Comparison of ENCODE assay signal across 33 cellular contexts in genomic region chr2:237517163-237517562, GRCh38. TPM values are rescaled to one million over a fixed set of nuclear protein-coding genes. Genes with fewer than 3 reads are reported as not detected.
"Had no signal": no experiment of that assay in that cellular context is flagged by ENCODE, and none has a peak within 500 bp of the region (broad histone marks: within the 10 kb centered on the region; RNA-seq: fewer than 3 reads in every experiment).

No MANE protein-coding gene starts in this region.

- H3K27ac Mint-ChIP-seq: activated B cell treated with CpG ODN at 0.5 μM for 24 hours; activated CD8-positive, alpha-beta T cell treated with anti-CD3 and anti-CD28 coated beads for 36 hours; activated naive CD4-positive, alpha-beta T cell treated with anti-CD3 and anti-CD28 coated beads for 36 hours; activated naive CD4-positive, alpha-beta T cell treated with anti-CD3 and anti-CD28 coated beads, Interleukin-2, amount 50 U/mL, for 24 hours; activated naive CD8-positive, alpha-beta T cell treated with anti-CD3 and anti-CD28 coated beads for 36 hours; activated T-helper 1 cell treated with anti-CD3 and anti-CD28 coated beads, Interleukin-12 subunit alpha, Interleukin-12 subunit beta, Interleukin-2, Interleukin-4 antibody, amounts not matched to agents 30 ng/mL and 10 ng/mL and 1 ng/mL, durations not matched to agents 14 hours and 24 hours and 36 hours; activated T-helper 2 cell treated with anti-CD3 and anti-CD28 coated beads, Interferon-gamma antibody, Interleukin-2, Interleukin-4, amounts not matched to agents 10 μg/mL and 5 μg/mL and 100 μg/mL, durations not matched to agents 14 hours and 24 hours and 36 hours; T-helper 17 cell; T-helper 2 cell treated with Interferon-gamma antibody and Interleukin-4, amounts not matched to agents 5 μg/mL and 100 μg/mL, for 36 hours had no signal

- H3K27ac ChIP-seq: brain microvascular endothelial cell, colonic mucosa, esophagus muscularis mucosa, foreskin keratinocyte, gastrocnemius medialis, heart left ventricle, WERI-Rb-1 had no signal

- H3K4me3 Mint-ChIP-seq: activated B cell treated with CpG ODN at 0.5 μM for 24 hours; activated CD8-positive, alpha-beta T cell treated with anti-CD3 and anti-CD28 coated beads for 36 hours; activated naive CD4-positive, alpha-beta T cell treated with anti-CD3 and anti-CD28 coated beads for 36 hours; activated naive CD4-positive, alpha-beta T cell treated with anti-CD3 and anti-CD28 coated beads, Interleukin-2, amount 50 U/mL, for 24 hours; activated naive CD8-positive, alpha-beta T cell treated with anti-CD3 and anti-CD28 coated beads for 36 hours; activated T-helper 1 cell treated with anti-CD3 and anti-CD28 coated beads, Interleukin-12 subunit alpha, Interleukin-12 subunit beta, Interleukin-2, Interleukin-4 antibody, amounts not matched to agents 30 ng/mL and 10 ng/mL and 1 ng/mL, durations not matched to agents 14 hours and 24 hours and 36 hours; T-helper 17 cell; T-helper 2 cell treated with Interferon-gamma antibody and Interleukin-4, amounts not matched to agents 5 μg/mL and 100 μg/mL, for 36 hours had no signal

- H3K9me3 Mint-ChIP-seq: activated B cell treated with CpG ODN at 0.5 μM for 24 hours; activated CD8-positive, alpha-beta T cell treated with anti-CD3 and anti-CD28 coated beads for 36 hours; activated naive CD4-positive, alpha-beta T cell treated with anti-CD3 and anti-CD28 coated beads for 36 hours; activated naive CD4-positive, alpha-beta T cell treated with anti-CD3 and anti-CD28 coated beads, Interleukin-2, amount 50 U/mL, for 24 hours; activated naive CD8-positive, alpha-beta T cell treated with anti-CD3 and anti-CD28 coated beads for 36 hours; activated T-helper 1 cell treated with anti-CD3 and anti-CD28 coated beads, Interleukin-12 subunit alpha, Interleukin-12 subunit beta, Interleukin-2, Interleukin-4 antibody, amounts not matched to agents 30 ng/mL and 10 ng/mL and 1 ng/mL, durations not matched to agents 14 hours and 24 hours and 36 hours; activated T-helper 2 cell treated with anti-CD3 and anti-CD28 coated beads, Interferon-gamma antibody, Interleukin-2, Interleukin-4, amounts not matched to agents 10 μg/mL and 5 μg/mL and 100 μg/mL, durations not matched to agents 14 hours and 24 hours and 36 hours; T-helper 2 cell treated with Interferon-gamma antibody and Interleukin-4, amounts not matched to agents 5 μg/mL and 100 μg/mL, for 36 hours had no signal

- H3K4me1 ChIP-seq: colonic mucosa, foreskin keratinocyte had no signal

- DNase-seq: activated B cell treated with CpG ODN at 0.5 μM for 24 hours; activated CD4-positive, alpha-beta T cell treated with anti-CD3 and anti-CD28 coated beads for 48 hours; activated CD4-positive, alpha-beta T cell treated with anti-CD3 and anti-CD28 coated beads, Interleukin-2, amount 50 U/mL, for 1 hour; activated CD4-positive, alpha-beta T cell treated with anti-CD3 and anti-CD28 coated beads, Interleukin-2, amount 50 U/mL, for 48 hours; activated CD8-positive, alpha-beta memory T cell treated with anti-CD3 and anti-CD28 coated beads for 24 hours; activated CD8-positive, alpha-beta T cell treated with anti-CD3 and anti-CD28 coated beads for 36 hours; activated effector memory CD4-positive, alpha-beta T cell treated with anti-CD3 and anti-CD28 coated beads, Interleukin-2, amount 50 U/mL, for 16 hours; activated naive CD4-positive, alpha-beta T cell treated with anti-CD3 and anti-CD28 coated beads for 36 hours; activated naive CD8-positive, alpha-beta T cell treated with anti-CD3 and anti-CD28 coated beads for 36 hours; activated T-cell treated with anti-CD3 and anti-CD28 coated beads, Interleukin-2, amount 50 U/mL, for 1 hour; activated T-cell treated with anti-CD3 and anti-CD28 coated beads, Interleukin-2, amount 50 U/mL, for 48 hours; amniotic stem cell; anterior cingulate cortex; brain microvascular endothelial cell; caudate nucleus; colonic mucosa; effector CD8-positive, alpha-beta T cell; erythroblast; foreskin keratinocyte; gastrocnemius medialis; glutamatergic neuron; heart left ventricle; T-helper 1 cell; T-helper 17 cell; T1000; WERI-Rb-1 had no signal

- H3K4me1 Mint-ChIP-seq: activated B cell treated with CpG ODN at 0.5 μM for 24 hours; activated naive CD4-positive, alpha-beta T cell treated with anti-CD3 and anti-CD28 coated beads, Interleukin-2, amount 50 U/mL, for 24 hours; activated naive CD8-positive, alpha-beta T cell treated with anti-CD3 and anti-CD28 coated beads for 36 hours had no signal

- H3K36me3 ChIP-seq: colonic mucosa, esophagus muscularis mucosa, gastrocnemius medialis, WERI-Rb-1 had no signal

- H3K27me3 Mint-ChIP-seq: activated B cell treated with CpG ODN at 0.5 μM for 24 hours; activated CD8-positive, alpha-beta T cell treated with anti-CD3 and anti-CD28 coated beads for 36 hours; activated naive CD4-positive, alpha-beta T cell treated with anti-CD3 and anti-CD28 coated beads, Interleukin-2, amount 50 U/mL, for 24 hours; activated naive CD8-positive, alpha-beta T cell treated with anti-CD3 and anti-CD28 coated beads for 36 hours had no signal

- H3K4me3 ChIP-seq: colonic mucosa, esophagus muscularis mucosa, gastrocnemius medialis, heart left ventricle had no signal

- H3K9me3 ChIP-seq: colonic mucosa, esophagus muscularis mucosa, gastrocnemius medialis, heart left ventricle had no signal

- H3K27me3 ChIP-seq: brain microvascular endothelial cell, colonic mucosa, esophagus muscularis mucosa, foreskin keratinocyte, gastrocnemius medialis, heart left ventricle had no signal

- H3K36me3 Mint-ChIP-seq: activated naive CD4-positive, alpha-beta T cell treated with anti-CD3 and anti-CD28 coated beads, Interleukin-2, amount 50 U/mL, for 24 hours; activated naive CD8-positive, alpha-beta T cell treated with anti-CD3 and anti-CD28 coated beads for 36 hours had no signal

RNA-seq across cellular contexts. Expression of gene MLPH, which starts 30.1 kb away (rescaled TPM):
- total RNA-seq: activated B cell treated with CpG ODN at 0.5 μM for 24 hours; activated CD8-positive, alpha-beta T cell treated with anti-CD3 and anti-CD28 coated beads for 36 hours; activated naive CD4-positive, alpha-beta T cell treated with anti-CD3 and anti-CD28 coated beads for 36 hours; activated naive CD8-positive, alpha-beta T cell treated with anti-CD3 and anti-CD28 coated beads for 36 hours; activated T-helper 1 cell treated with anti-CD3 and anti-CD28 coated beads, Interleukin-12 subunit alpha, Interleukin-12 subunit beta, Interleukin-2, Interleukin-4 antibody, amounts not matched to agents 30 ng/mL and 10 ng/mL and 1 ng/mL, durations not matched to agents 14 hours and 24 hours and 36 hours; activated T-helper 2 cell treated with anti-CD3 and anti-CD28 coated beads, Interferon-gamma antibody, Interleukin-2, Interleukin-4, amounts not matched to agents 10 μg/mL and 5 μg/mL and 100 μg/mL, durations not matched to agents 14 hours and 24 hours and 36 hours; dermis microvascular lymphatic vessel endothelial cell; T-helper 17 cell had no signal

RNA-seq across cellular contexts. Expression of gene PRLH, which starts 49.2 kb away (rescaled TPM):
- total RNA-seq: activated B cell treated with CpG ODN at 0.5 μM for 24 hours; activated CD8-positive, alpha-beta T cell treated with anti-CD3 and anti-CD28 coated beads for 36 hours; activated naive CD4-positive, alpha-beta T cell treated with anti-CD3 and anti-CD28 coated beads for 36 hours; activated naive CD8-positive, alpha-beta T cell treated with anti-CD3 and anti-CD28 coated beads for 36 hours; activated T-helper 1 cell treated with anti-CD3 and anti-CD28 coated beads, Interleukin-12 subunit alpha, Interleukin-12 subunit beta, Interleukin-2, Interleukin-4 antibody, amounts not matched to agents 30 ng/mL and 10 ng/mL and 1 ng/mL, durations not matched to agents 14 hours and 24 hours and 36 hours; activated T-helper 2 cell treated with anti-CD3 and anti-CD28 coated beads, Interferon-gamma antibody, Interleukin-2, Interleukin-4, amounts not matched to agents 10 μg/mL and 5 μg/mL and 100 μg/mL, durations not matched to agents 14 hours and 24 hours and 36 hours; astrocyte; colonic mucosa; dermis microvascular lymphatic vessel endothelial cell; esophagus muscularis mucosa; foreskin keratinocyte; gastrocnemius medialis; heart left ventricle; T-helper 17 cell had no signal
